33 cellular contexts compared by ENCODE assay signal in genomic region chr3:164416491-164417222, GRCh38.
A peak's percentile ranks its signal among the peaks of the same experiment; 100 is the strongest.
DNase-seq lines count a peak whose midpoint lies in the region; ATAC-seq and TF ChIP-seq lines count a peak whose summit lies in the region.
"Had no signal": no experiment of that assay in that cellular context is flagged by ENCODE, and none has a peak within 500 bp of the region (broad histone marks: within the 10 kb centered on the region; RNA-seq: fewer than 3 reads in every experiment).

No MANE protein-coding gene starts in this region.

- TF ChIP-seq CTCF in brain microvascular endothelial cell (IDR thresholded peaks at IDR 0.05; ENCODE audit: low read depth, low read length, missing control alignments) = no peak

- H3K27ac ChIP-seq in brain microvascular endothelial cell = no peak overlapping the region
- H3K27ac ChIP-seq: breast epithelium, colonic mucosa, foreskin keratinocyte, heart right ventricle, HL-60, ovary, right atrium auricular region, thoracic aorta, vagina had no signal

- H3K27me3 ChIP-seq in brain microvascular endothelial cell (replicated peaks) = no peaks in the 10 kb centered on the region
- H3K27me3 ChIP-seq: BE2C, breast epithelium, colonic mucosa, foreskin keratinocyte, heart right ventricle, ovary, right atrium auricular region, vagina had no signal

- DNase-seq in GM03348 (ENCODE audit: low spot score) (peak; percentile 55), M059J (ENCODE audit: low read depth) (peak; percentile 3), brain microvascular endothelial cell (peak; percentile 1), skeletal muscle cell (ENCODE audit: low read depth) (peak; percentile 7), DMS 273 treated with DMSO at 0.1 percent for 48 hours (lab: John Stamatoyannopoulos, UW) (no peak)
- DNase-seq: activated CD4-positive, alpha-beta memory T cell treated with anti-CD3 and anti-CD28 coated beads, Interleukin-2, amount 10 ng/mL, durations not matched to agents 7 days and 5 days; activated effector memory CD4-positive, alpha-beta T cell treated with anti-CD3 and anti-CD28 coated beads, Interleukin-2, amount 50 U/mL, for 16 hours; BE2C; colonic mucosa; effector memory CD4-positive, alpha-beta T cell; erythroblast; foreskin keratinocyte; GF-D8; H7; heart right ventricle; mesendoderm; naive thymus-derived CD4-positive, alpha-beta T cell; NCI-H1105; NCI-H2029; NCI-H226; ovary; stimulated activated CD4-positive, alpha-beta T cell treated with anti-CD3 and anti-CD28 coated beads, Interleukin-4, amount 100 ng/mL, for 4 hours; stimulated activated naive CD4-positive, alpha-beta T cell treated with Interleukin-2 at 50 U/mL for 16 hours; T-helper 9 cell had no signal

- no peaks in the 10 kb centered on the region for H3K36me3 ChIP-seq in brain microvascular endothelial cell (replicated peaks)
- H3K36me3 ChIP-seq: BE2C, breast epithelium, colonic mucosa, heart right ventricle, ovary, right atrium auricular region, thoracic aorta, vagina had no signal

- H3K4me3 ChIP-seq in brain microvascular endothelial cell (ENCODE audit: low read depth, low read length) = no peak overlapping the region
- no peak overlapping the region for H3K4me3 ChIP-seq in skeletal muscle cell (ENCODE audit: low read depth, low read length)
- H3K4me3 ChIP-seq: breast epithelium, colonic mucosa, heart right ventricle, ovary, right atrium auricular region, thoracic aorta, vagina had no signal

- in situ Hi-C loops in brain microvascular endothelial cell (cut with HindIII; ENCODE audit: low pct_ligation_motif_present, low sequenced_read_pairs) = no loop called here

- ATAC-seq in HG03025 (IDR thresholded peaks at IDR 0.05; ENCODE audit: low FRiP score, unreplicated experiment) (no peak), HG03280 (IDR thresholded peaks at IDR 0.05; ENCODE audit: unreplicated experiment) (no peak)
- ATAC-seq: foreskin keratinocyte; heart right ventricle; left lobe of liver; naive thymus-derived CD4-positive, alpha-beta T cell; Right ventricle myocardium inferior had no signal
